22 cellular contexts compared by ENCODE assay signal in the genomic region with DNA sequence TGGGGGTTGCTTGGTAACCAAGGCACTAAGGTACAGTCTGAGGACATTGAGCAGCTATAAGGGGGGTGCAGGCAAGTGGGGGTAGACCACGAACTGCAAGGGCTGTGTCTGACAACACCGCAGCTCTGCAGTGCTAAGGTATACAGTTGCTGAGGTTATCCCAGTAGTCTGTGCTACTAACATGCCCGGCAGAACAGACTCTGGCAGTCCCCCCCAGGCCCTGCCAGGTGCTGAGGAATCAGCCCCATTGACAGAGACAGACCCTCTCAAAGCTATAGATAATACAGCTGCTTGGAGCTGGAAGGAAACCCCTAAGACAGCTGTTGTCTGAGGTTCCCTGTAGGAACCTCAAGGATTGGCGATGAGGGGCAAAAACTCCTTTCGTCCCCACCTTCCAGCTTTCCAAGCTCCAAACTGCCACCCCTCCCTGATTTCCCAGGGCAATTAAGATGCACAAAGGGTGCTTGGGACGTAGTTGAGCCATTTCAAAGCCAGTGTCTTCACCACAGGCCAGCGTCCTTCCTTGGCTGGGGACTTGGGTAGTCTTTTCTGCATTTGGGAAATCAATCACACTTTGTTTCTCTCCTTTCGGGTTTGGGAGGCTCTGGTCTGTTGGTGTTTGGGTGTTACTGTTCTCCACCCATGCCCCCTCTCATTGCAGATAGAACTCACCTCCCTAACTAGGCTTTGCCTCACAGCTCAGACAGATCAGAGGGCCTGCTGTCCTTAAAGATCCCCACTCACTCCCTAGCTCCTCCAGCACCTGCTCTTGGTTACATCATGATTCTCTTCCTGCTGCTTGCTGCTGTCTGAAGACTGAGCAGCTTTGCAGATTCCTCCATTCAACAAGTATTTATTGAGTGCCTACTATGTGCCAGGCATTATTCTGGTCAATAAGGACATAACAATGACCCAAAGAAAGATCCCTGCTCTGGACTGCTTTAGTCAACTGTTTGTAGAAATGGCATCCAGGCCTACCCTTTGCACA. TPM values are rescaled to one million over a fixed set of nuclear protein-coding genes. Genes with fewer than 3 reads are reported as not detected.
DNase-seq lines count a peak whose midpoint lies in the region; TF ChIP-seq lines count a peak whose summit lies in the region.
"Had no signal": no experiment of that assay in that cellular context is flagged by ENCODE, and none has a peak within 500 bp of the region (broad histone marks: within the 10 kb centered on the region; RNA-seq: fewer than 3 reads in every experiment).

No MANE protein-coding gene starts in this region.

- H3K4me1 ChIP-seq in right atrium auricular region: peaks cover 0 to 70% of the 10 kb centered on the region in 2 donors
- H3K4me1 ChIP-seq in left ventricle myocardium inferior: peaks cover 49% of the 10 kb centered on the region
- peaks cover 44% of the 10 kb centered on the region for H3K4me1 ChIP-seq in neuron (ENCODE audit: insufficient read depth, low read length)
- H3K4me1 ChIP-seq in esophagus muscularis mucosa: peaks cover 12 to 25% (median 24%) of the 10 kb centered on the region in 4 donors

- peaks cover 6% of the 10 kb centered on the region for H3K4me1 Mint-ChIP-seq in activated CD4-positive, alpha-beta T cell treated with anti-CD3 and anti-CD28 coated beads, Interleukin-2, amount 10 ng/mL, durations not matched to agents 7 days and 5 days
- H3K4me1 Mint-ChIP-seq: activated naive CD8-positive, alpha-beta T cell treated with anti-CD3 and anti-CD28 coated beads, Interleukin-2, amount 50 U/mL, for 24 hours; CD8-positive, alpha-beta memory T cell; naive B cell had no signal

- DNase-seq in right atrium auricular region (ENCODE audit: low spot score): peak; percentile 16
- DNase-seq in left ventricle myocardium inferior: no peak
- DNase-seq in iPS-NIHi7 (ENCODE audit: extremely low spot score): no peak
- DNase-seq in activated CD4-positive, alpha-beta T cell treated with anti-CD3 and anti-CD28 coated beads, Interleukin-2, amount 10 ng/mL, durations not matched to agents 7 days and 5 days: no peak
- no peak for DNase-seq in esophagus muscularis mucosa (ENCODE audit: extremely low spot score)
- DNase-seq: activated naive CD8-positive, alpha-beta T cell treated with anti-CD3 and anti-CD28 coated beads, Interleukin-2, amount 50 U/mL, for 24 hours; CD8-positive, alpha-beta memory T cell; DMS79; effector memory CD8-positive, alpha-beta T cell; glutamatergic neuron; immature natural killer cell; naive B cell; NCI-H345; PC-3; stimulated activated CD4-positive, alpha-beta T cell treated with anti-CD3 and anti-CD28 coated beads, Interleukin-12 subunit alpha, Interleukin-12 subunit beta, amount 100 ng/mL, for 4 hours had no signal

- no peaks in the 10 kb centered on the region for H3K9me3 Mint-ChIP-seq in activated CD4-positive, alpha-beta T cell treated with anti-CD3 and anti-CD28 coated beads, Interleukin-2, amount 10 ng/mL, durations not matched to agents 7 days and 5 days
- H3K9me3 Mint-ChIP-seq: activated naive CD8-positive, alpha-beta T cell treated with anti-CD3 and anti-CD28 coated beads, Interleukin-2, amount 50 U/mL, for 24 hours; CD8-positive, alpha-beta memory T cell; effector memory CD8-positive, alpha-beta T cell; immature natural killer cell; WTC11 had no signal

- H3K4me3 ChIP-seq in right atrium auricular region (no peak overlapping the region), left ventricle myocardium inferior (no peak overlapping the region), neuron (ENCODE audit: low read length) (no peak overlapping the region), esophagus muscularis mucosa (no peak overlapping the region)
- H3K4me3 ChIP-seq: lung had no signal

- H3K36me3 ChIP-seq in right atrium auricular region (peaks cover 6% of the 10 kb centered on the region), left ventricle myocardium inferior (peaks cover 29% of the 10 kb centered on the region), neuron (ENCODE audit: insufficient read depth, low read length) (no peaks in the 10 kb centered on the region), esophagus muscularis mucosa (no peaks in the 10 kb centered on the region)

- no peak for TF ChIP-seq POLR2A in esophagus muscularis mucosa (IDR thresholded peaks at IDR 0.05; ENCODE audit: low read depth)

- H3K27ac ChIP-seq in right atrium auricular region: peak overlapping the region; percentile 82 to 92
- H3K27ac ChIP-seq in left ventricle myocardium inferior (replicated peaks): no peak overlapping the region
- H3K27ac ChIP-seq in cingulate gyrus (ENCODE audit: low read depth, low read length): peak overlapping the region; percentile 84
- H3K27ac ChIP-seq in esophagus muscularis mucosa (replicated peaks in 1 of 4): peak overlapping the region in 2 of 4 donors; percentile 58 to 68

- intact Hi-C loops in left ventricle myocardium inferior (cut with micrococcal nuclease): no loop called here
- intact Hi-C loops in esophagus muscularis mucosa (cut with DNase I): no loop called here

- H3K27me3 Mint-ChIP-seq in activated CD4-positive, alpha-beta T cell treated with anti-CD3 and anti-CD28 coated beads, Interleukin-2, amount 10 ng/mL, durations not matched to agents 7 days and 5 days: no peaks in the 10 kb centered on the region

- no peak overlapping the region for H3K4me3 Mint-ChIP-seq in activated CD4-positive, alpha-beta T cell treated with anti-CD3 and anti-CD28 coated beads, Interleukin-2, amount 10 ng/mL, durations not matched to agents 7 days and 5 days
- H3K4me3 Mint-ChIP-seq: activated naive CD8-positive, alpha-beta T cell treated with anti-CD3 and anti-CD28 coated beads, Interleukin-2, amount 50 U/mL, for 24 hours; CD8-positive, alpha-beta memory T cell; effector memory CD8-positive, alpha-beta T cell; naive B cell; WTC11 had no signal

- TF ChIP-seq EP300 in esophagus muscularis mucosa (IDR thresholded peaks at IDR 0.05): no peak

- 78% methylated on average over 8 of the region's 8 CpGs for WGBS in esophagus muscularis mucosa

- TF ChIP-seq CTCF in right atrium auricular region (IDR thresholded peaks at IDR 0.05) (no peak), left ventricle myocardium inferior (IDR thresholded peaks at IDR 0.05; ENCODE audit: borderline replicate concordance) (no peak), esophagus muscularis mucosa (IDR thresholded peaks at IDR 0.05) (no peak)

- CTCF ChIA-PET in activated CD4-positive, alpha-beta T cell treated with anti-CD3 and anti-CD28 coated beads, Interleukin-2, amount 10 ng/mL, durations not matched to agents 7 days and 5 days (lab: Charles Lee): interaction anchor here (1.2 to 1.8 kb wide), 3 partner anchors 9 to 77 kb away, joined by 3 to 5 read pairs (median 3); no protein-coding TSS in a partner anchor

- H3K27ac Mint-ChIP-seq in activated CD4-positive, alpha-beta T cell treated with anti-CD3 and anti-CD28 coated beads, Interleukin-2, amount 10 ng/mL, durations not matched to agents 7 days and 5 days: no peak overlapping the region
- H3K27ac Mint-ChIP-seq: activated naive CD8-positive, alpha-beta T cell treated with anti-CD3 and anti-CD28 coated beads, Interleukin-2, amount 50 U/mL, for 24 hours; effector memory CD8-positive, alpha-beta T cell; WTC11 had no signal

- no peaks in the 10 kb centered on the region for H3K36me3 Mint-ChIP-seq in activated CD4-positive, alpha-beta T cell treated with anti-CD3 and anti-CD28 coated beads, Interleukin-2, amount 10 ng/mL, durations not matched to agents 7 days and 5 days (ENCODE audit: low read depth)
- H3K36me3 Mint-ChIP-seq: CD8-positive, alpha-beta memory T cell; immature natural killer cell; naive B cell; WTC11 had no signal

- H3K27me3 ChIP-seq in right atrium auricular region (no peaks in the 10 kb centered on the region), left ventricle myocardium inferior (ENCODE audit: low read depth) (no peaks in the 10 kb centered on the region), neuron (ENCODE audit: insufficient read depth, low read length) (no peaks in the 10 kb centered on the region), esophagus muscularis mucosa (no peaks in the 10 kb centered on the region)

- POLR2A ChIA-PET in activated CD4-positive, alpha-beta T cell treated with anti-CD3 and anti-CD28 coated beads, Interleukin-2, amount 10 ng/mL, durations not matched to agents 7 days and 5 days (lab: Charles Lee): no interaction called here

- peak overlapping the region; percentile 7 for H2AFZ ChIP-seq in neuron (ENCODE audit: low read depth, low read length)

- H3K9me3 ChIP-seq in right atrium auricular region: no peaks in the 10 kb centered on the region
- H3K9me3 ChIP-seq in left ventricle myocardium inferior (replicated peaks): no peaks in the 10 kb centered on the region
- no peaks in the 10 kb centered on the region for H3K9me3 ChIP-seq in neuron (ENCODE audit: low read length)
- H3K9me3 ChIP-seq in esophagus muscularis mucosa: no peaks in the 10 kb centered on the region

RNA-seq across cellular contexts. Expression of gene MYH7, which starts 2.0 kb away (rescaled TPM):
- 1,000 to 10,000 TPM; 1,082 to 4,592 TPM for total RNA-seq in right atrium auricular region
- total RNA-seq in left ventricle myocardium inferior: 14,853 TPM
- under 1 TPM; 0.04 to 0.07 TPM for total RNA-seq in activated CD4-positive, alpha-beta T cell treated with anti-CD3 and anti-CD28 coated beads, Interleukin-2, amount 10 ng/mL, durations not matched to agents 7 days and 5 days
- total RNA-seq in esophagus muscularis mucosa: under 1 TPM in 2 of 4 donors, not detected in 2; 0.11 to 0.26 TPM
- total RNA-seq: CD8-positive, alpha-beta memory T cell; fibroblast of lung; PC-3; pulmonary artery endothelial cell; T-helper 2 cell treated with Interferon-gamma antibody and Interleukin-4, amounts not matched to agents 100 ng/mL and 5 ng/mL, for 36 hours; WTC11 had no signal

RNA-seq across cellular contexts. Expression of gene MYH6, which starts 29.4 kb away (rescaled TPM):
- total RNA-seq in right atrium auricular region (over 10,000 TPM in 1 of 2 donors, 1,000 to 10,000 TPM in 1; 8,253 to 13,240 TPM), left ventricle myocardium inferior (1,823 TPM), esophagus muscularis mucosa (under 1 TPM in 3 of 4 donors, not detected in 1; under 0.01 to 0.06 (median under 0.01) TPM)
- under 1 TPM; 0.07 to 0.08 TPM for total RNA-seq in activated CD4-positive, alpha-beta T cell treated with anti-CD3 and anti-CD28 coated beads, Interleukin-2, amount 10 ng/mL, durations not matched to agents 7 days and 5 days
- total RNA-seq: fibroblast of lung; PC-3; pulmonary artery endothelial cell; T-helper 2 cell treated with Interferon-gamma antibody and Interleukin-4, amounts not matched to agents 100 ng/mL and 5 ng/mL, for 36 hours had no signal

RNA-seq across cellular contexts. Expression of gene NGDN, which starts 32.1 kb away (rescaled TPM):
- total RNA-seq in right atrium auricular region (10 to 100 TPM; 19.5 to 24.3 TPM), left ventricle myocardium inferior (17.2 TPM), esophagus muscularis mucosa (10 to 100 TPM; 21.6 to 43.2 (median 34.0) TPM)
- total RNA-seq in activated CD4-positive, alpha-beta T cell treated with anti-CD3 and anti-CD28 coated beads, Interleukin-2, amount 10 ng/mL, durations not matched to agents 7 days and 5 days: 10 to 100 TPM; 46.4 to 47.3 TPM

Comparison
In these comparisons a context has a peak if more than half of its experiments do, and no peak if none do; other contexts are left out.
1. RNA of gene MYH7, which starts 2.0 kb away (total RNA-seq): 14,853 TPM in left ventricle myocardium inferior (single experiment) and 1,082 to 4,592 TPM in right atrium auricular region; 0.11 to 0.26 TPM in esophagus muscularis mucosa and 0.04 to 0.07 TPM in activated CD4-positive, alpha-beta T cell treated with anti-CD3 and anti-CD28 coated beads, Interleukin-2, amount 10 ng/mL, durations not matched to agents 7 days and 5 days; every median in the first group is over 100 times any median in the second.
2. RNA of gene MYH6, which starts 29.4 kb away (total RNA-seq): 8,253 to 13,240 TPM in right atrium auricular region and 1,823 TPM in left ventricle myocardium inferior (single experiment); 0.07 to 0.08 TPM in activated CD4-positive, alpha-beta T cell treated with anti-CD3 and anti-CD28 coated beads, Interleukin-2, amount 10 ng/mL, durations not matched to agents 7 days and 5 days and under 0.01 to 0.06 TPM in esophagus muscularis mucosa; every median in the first group is over 1,000 times any median in the second.